12 cellular contexts compared by ENCODE assay signal in the genomic region with DNA sequence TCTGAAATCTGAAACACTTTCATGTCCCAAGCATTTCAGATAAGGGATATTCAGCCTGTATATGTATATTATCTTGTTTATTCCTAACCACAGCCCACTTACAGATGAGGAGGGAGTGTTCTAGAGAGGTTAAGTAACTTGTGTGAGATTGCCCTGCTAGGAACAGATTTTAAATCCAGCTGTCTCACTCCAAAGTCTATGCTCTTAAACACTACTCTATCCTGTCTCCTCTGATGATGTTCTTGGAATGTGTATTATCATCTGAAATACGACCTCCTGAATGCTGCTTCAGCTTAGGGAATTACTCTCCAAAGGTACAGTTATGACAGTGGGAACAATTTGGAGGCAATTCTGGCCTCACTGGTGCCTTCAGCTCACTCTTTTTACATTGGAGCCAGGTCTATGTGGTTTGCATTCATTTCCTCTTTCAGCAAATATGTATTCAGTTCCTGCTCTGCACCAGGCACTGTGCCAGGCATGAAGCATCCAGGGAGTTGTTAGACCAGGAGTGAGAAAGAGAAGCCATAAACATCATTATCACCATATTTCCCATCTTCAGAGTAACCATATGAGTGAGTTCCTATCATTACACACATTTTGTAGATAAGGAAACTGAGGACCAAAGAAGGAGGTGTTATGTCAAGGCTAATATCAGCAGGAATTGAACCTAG.
DNase-seq lines count a peak whose midpoint lies in the region; ATAC-seq, FAIRE-seq and TF ChIP-seq lines count a peak whose summit lies in the region.
"Had no signal": no experiment of that assay in that cellular context is flagged by ENCODE, and none has a peak within 500 bp of the region (broad histone marks: within the 10 kb centered on the region; RNA-seq: fewer than 3 reads in every experiment).

No MANE protein-coding gene starts in this region.

- H3K9me3 ChIP-seq in breast epithelium, result no peaks in the 10 kb centered on the region

- H3K27me3 ChIP-seq in breast epithelium, result no peaks in the 10 kb centered on the region

- H3K27ac ChIP-seq in breast epithelium (peak overlapping the region; percentile 27 to 41), caudate nucleus (ENCODE audit: low read depth, low read length) (no peak overlapping the region)

- DNase-seq in AG09309 (ENCODE audit: low read depth) (peak; percentile 33), Kasumi-1 (lab: John Stamatoyannopoulos, UW) (peak; percentile 81), breast epithelium (ENCODE audit: low spot score in 2 of 2) (peak in 1 of 2 donors; percentile 62), medulla oblongata (ENCODE audit: extremely low spot score) (peak; percentile 15), RCC 7860 (ENCODE audit: low spot score) (no peak), caudate nucleus (lab: John Stamatoyannopoulos, UW) (no peak)
- DNase-seq: C1 segment of cervical spinal cord had no signal

- no peaks in the 10 kb centered on the region for H3K36me3 ChIP-seq in breast epithelium

- H3K4me3 ChIP-seq in AG09309 (ENCODE audit: control insufficient read depth, low read depth, low read length) (no peak overlapping the region), breast epithelium (no peak overlapping the region)
- H3K4me3 ChIP-seq: GM12878 had no signal

- intact Hi-C loops in breast epithelium (cut with DNase I; ENCODE audit: low total_unique reads), result no loop called here

- no peak for FAIRE-seq in RCC 7860 (lab: Jason Lieb, UNC)
- FAIRE-seq: GM12878, TTC549, urothelium cell line had no signal

- peaks cover 4% of the 10 kb centered on the region in 2 donors for H3K4me1 ChIP-seq in breast epithelium

- TF ChIP-seq CTCF in AG09309 (IDR thresholded peaks at IDR 0.05; ENCODE audit: control insufficient read depth, insufficient read depth, low read depth, low read length, missing control alignments) (no peak), breast epithelium (IDR thresholded peaks at IDR 0.05) (no peak)

- no peak for ATAC-seq in HG02763 (IDR thresholded peaks at IDR 0.05; ENCODE audit: unreplicated experiment)
- no peak for ATAC-seq in HG03460 (IDR thresholded peaks at IDR 0.05; ENCODE audit: unreplicated experiment)
- ATAC-seq: GM12878 had no signal

- TF ChIP-seq POLR2A in breast epithelium (IDR thresholded peaks at IDR 0.05), result no peak

Comparison
In these comparisons a context has a peak if more than half of its experiments do, and no peak if none do; other contexts are left out.
1. DNase-seq: peak in AG09309 (single experiment), Kasumi-1 (2 of 2) and medulla oblongata (single experiment); none in RCC 7860 (single experiment) and caudate nucleus (0 of 61).